21 cellular contexts compared by ENCODE assay signal in genomic region chr7:67535590-67535989, GRCh38.
DNase-seq lines count a peak whose midpoint lies in the region; ATAC-seq, FAIRE-seq and TF ChIP-seq lines count a peak whose summit lies in the region.
"Had no signal": no experiment of that assay in that cellular context is flagged by ENCODE, and none has a peak within 500 bp of the region (broad histone marks: within the 10 kb centered on the region; RNA-seq: fewer than 3 reads in every experiment).

No MANE protein-coding gene starts in this region.

- CTCF ChIA-PET in A549 (lab: Yijun Ruan, JAX) (no interaction called here), WTC11 (lab: Charles Lee) (no interaction called here)

- 0 out of 3 replicates have a peak overlapping the region, but pooled peaks have one; percentile 17 for H3K4me2 ChIP-seq in A549
- H3K4me2 ChIP-seq: BLaER1 had no signal

- no peak for FAIRE-seq in A549 (lab: Jason Lieb, UNC)
- peak; percentile 27 for FAIRE-seq in kidney (lab: Jason Lieb, UNC)
- FAIRE-seq: GM12878, GM18507, H1 had no signal

- peaks cover 9% of the 10 kb centered on the region for H3K9me3 ChIP-seq in A549
- no peaks in the 10 kb centered on the region for H3K9me3 ChIP-seq in kidney (ENCODE audit: control insufficient read depth in 1 of 2, low read length in 2 of 2)
- H3K9me3 ChIP-seq: Caco-2 had no signal

- no peak overlapping the region for H3K9ac ChIP-seq in kidney (ENCODE audit: low read length in 2 of 2)
- H3K9ac ChIP-seq: BLaER1 had no signal

- H3K27ac Mint-ChIP-seq in WTC11, result no peak overlapping the region
- H3K27ac Mint-ChIP-seq in activated naive CD4-positive, alpha-beta T cell treated with anti-CD3 and anti-CD28 coated beads, Interleukin-2, amount 50 U/mL, for 72 hours, result no peak overlapping the region
- H3K27ac Mint-ChIP-seq: B cell; CD4-positive, CD25-positive, alpha-beta regulatory T cell had no signal

- peaks cover 3% of the 10 kb centered on the region for H3K27me3 Mint-ChIP-seq in WTC11 (ENCODE audit: low read depth)
- H3K27me3 Mint-ChIP-seq: B cell; CD4-positive, CD25-positive, alpha-beta regulatory T cell had no signal

- 37% methylated on average over 3 of the region's 3 CpGs for WGBS in A549 (ENCODE audit: missing lambda C conversion rate)

- TF ChIP-seq RAD21 in A549 (conservative IDR thresholded peaks at IDR 0.05 in 1 of 2, IDR thresholded peaks at IDR 0.05 in 1 of 2), result no peak

- H3K36me3 ChIP-seq in kidney (ENCODE audit: control insufficient read depth in 1 of 2, insufficient read depth in 2 of 2, low read length in 2 of 2), result no peaks in the 10 kb centered on the region
- H3K36me3 ChIP-seq: BLaER1 had no signal

- POLR2A ChIA-PET in A549 (lab: Yijun Ruan, JAX), result no interaction called here
- POLR2A ChIA-PET in WTC11 (lab: Charles Lee), result no interaction called here

- no peaks in the 10 kb centered on the region for H3K4me1 ChIP-seq in A549
- no peaks in the 10 kb centered on the region for H3K4me1 ChIP-seq in kidney (ENCODE audit: control insufficient read depth in 1 of 2, insufficient read depth in 1 of 2, low read depth in 1 of 2, low read length in 2 of 2)
- H3K4me1 ChIP-seq: BLaER1, Caco-2 had no signal

- H3K27ac ChIP-seq in A549 (no peak overlapping the region), kidney (ENCODE audit: low read depth in 2 of 2, low read length in 2 of 2) (no peak overlapping the region)
- H3K27ac ChIP-seq: BLaER1, C4-2B had no signal

- TF ChIP-seq CTCF in A549 (IDR thresholded peaks at IDR 0.05) (no peak), WTC11 (IDR thresholded peaks at IDR 0.05) (no peak), kidney (IDR thresholded peaks at IDR 0.05; ENCODE audit: borderline replicate concordance, extremely low read depth, insufficient read depth) (no peak)

- TF ChIP-seq POLR2A in A549 (IDR thresholded peaks at IDR 0.05; ENCODE audit: low read length), result no peak

- no peak for DNase-seq in A549 (ENCODE audit: low read depth in 1 of 2, low spot score in 1 of 2)
- DNase-seq in WTC11 (ENCODE audit: low spot score), result no peak
- DNase-seq in kidney, result no peak
- DNase-seq in left lobe of liver (ENCODE audit: low spot score), result no peak
- no peak for DNase-seq in activated naive CD4-positive, alpha-beta T cell treated with anti-CD3 and anti-CD28 coated beads, Interleukin-2, amount 50 U/mL, for 72 hours (ENCODE audit: low spot score in 2 of 2)
- DNase-seq in ecto neural progenitor cell (ENCODE audit: low spot score), result no peak
- DNase-seq: 8988T; Caco-2; CD4-positive, CD25-positive, alpha-beta regulatory T cell; CD8-positive, alpha-beta T cell; DMS153; DND-41; GDM1; H7; HCEC 1CT had no signal

- no peaks in the 10 kb centered on the region; the same call in 1 of the 2 replicates for H3K36me3 Mint-ChIP-seq in WTC11
- H3K36me3 Mint-ChIP-seq in activated naive CD4-positive, alpha-beta T cell treated with anti-CD3 and anti-CD28 coated beads, Interleukin-2, amount 50 U/mL, for 72 hours, result no peaks in the 10 kb centered on the region
- H3K36me3 Mint-ChIP-seq: CD4-positive, CD25-positive, alpha-beta regulatory T cell; CD8-positive, alpha-beta T cell had no signal

- intact Hi-C loops in kidney (cut with DNase I), result no loop called here

- H3K4me3 Mint-ChIP-seq in WTC11, result no peak overlapping the region
- H3K4me3 Mint-ChIP-seq: B cell; CD4-positive, CD25-positive, alpha-beta regulatory T cell; CD8-positive, alpha-beta T cell had no signal

- H3K9me3 Mint-ChIP-seq in WTC11, result peaks cover 26% of the 10 kb centered on the region
- H3K9me3 Mint-ChIP-seq in activated naive CD4-positive, alpha-beta T cell treated with anti-CD3 and anti-CD28 coated beads, Interleukin-2, amount 50 U/mL, for 72 hours, result peaks cover 3 to 10% of the 10 kb centered on the region in 2 donors

- no peak for TF ChIP-seq EP300 in A549 (IDR thresholded peaks at IDR 0.05)

- no peaks in the 10 kb centered on the region for H3K4me1 Mint-ChIP-seq in WTC11
- H3K4me1 Mint-ChIP-seq: B cell; CD4-positive, CD25-positive, alpha-beta regulatory T cell had no signal

- no peak overlapping the region for H3K4me3 ChIP-seq in A549
- H3K4me3 ChIP-seq in kidney (ENCODE audit: low read length in 2 of 2), result no peak overlapping the region
- H3K4me3 ChIP-seq: BLaER1, GM12878 had no signal

- ATAC-seq in A549, result no peak
- no peak for ATAC-seq in WTC11
- ATAC-seq in left lobe of liver, result no peak
- ATAC-seq in activated naive CD4-positive, alpha-beta T cell treated with anti-CD3 and anti-CD28 coated beads, Interleukin-2, amount 50 U/mL, for 72 hours, result no peak
- ATAC-seq: CD8-positive, alpha-beta T cell; GM12878 had no signal

TF ChIP-seq in A549, 52 proteins besides CTCF, POLR2A, EP300 and RAD21:
- TF ChIP-seq NR3C1 (IDR thresholded peaks at IDR 0.05) (no peak), FOXS1 (CRISPR knock-in tag; IDR thresholded peaks at IDR 0.05) (no peak), NPAS2 (CRISPR knock-in tag; IDR thresholded peaks at IDR 0.05; ENCODE audit: borderline replicate concordance) (no peak), ESRRA (IDR thresholded peaks at IDR 0.05; ENCODE audit: borderline replicate concordance, low read length) (no peak), ZNF302 (CRISPR knock-in tag; IDR thresholded peaks at IDR 0.05) (no peak), ELK1 (IDR thresholded peaks at IDR 0.05; ENCODE audit: low read depth, low read length) (no peak), HEYL (CRISPR knock-in tag; IDR thresholded peaks at IDR 0.05) (no peak), MAZ (IDR thresholded peaks at IDR 0.05; ENCODE audit: borderline replicate concordance, low read depth, low read length) (no peak), ZSCAN20 (CRISPR knock-in tag; IDR thresholded peaks at IDR 0.05) (no peak), RCOR1 (IDR thresholded peaks at IDR 0.05; ENCODE audit: low read depth, low read length) (no peak)

TF ChIP-seq in WTC11, 78 proteins besides CTCF, POLR2A, EP300 and RAD21:
- no peak for TF ChIP-seq STAT6 (CRISPR knock-in tag; conservative IDR thresholded peaks at IDR 0.05; ENCODE audit: low read depth)
- peak; percentile 97 for TF ChIP-seq HMGA2 (CRISPR knock-in tag; IDR thresholded peaks at IDR 0.05)
TF ChIP-seq in WTC11: peak in this region for 1.
